Comparison of ENCODE assay signal across 25 cellular contexts in genomic region chr9:126589349-126589748, GRCh38. TPM values are rescaled to one million over a fixed set of nuclear protein-coding genes. Genes with fewer than 3 reads are reported as not detected.
"Had no signal": no experiment of that assay in that cellular context is flagged by ENCODE, and none has a peak within 500 bp of the region (broad histone marks: within the 10 kb centered on the region; RNA-seq: fewer than 3 reads in every experiment).

No MANE protein-coding gene starts in this region.

- H3K36me3 Mint-ChIP-seq: activated CD4-positive, alpha-beta memory T cell treated with anti-CD3 and anti-CD28 coated beads for 36 hours; activated naive CD8-positive, alpha-beta T cell; brain; T-cell had no signal

- H3K4me1 Mint-ChIP-seq: activated CD4-positive, alpha-beta T cell treated with anti-CD3 and anti-CD28 coated beads, Interleukin-2, amount 10 ng/mL, durations not matched to agents 7 days and 5 days; activated T-helper 17 cell treated with anti-CD3 and anti-CD28 coated beads, Interleukin-2, amount 50 U/mL, for 72 hours; T-cell had no signal

- H3K27ac Mint-ChIP-seq: activated CD4-positive, alpha-beta memory T cell treated with anti-CD3 and anti-CD28 coated beads for 36 hours; activated CD4-positive, alpha-beta T cell treated with anti-CD3 and anti-CD28 coated beads, Interleukin-2, amount 10 ng/mL, durations not matched to agents 7 days and 5 days; activated naive CD4-positive, alpha-beta T cell treated with anti-CD3 and anti-CD28 coated beads for 36 hours; activated naive CD8-positive, alpha-beta T cell; activated T-helper 17 cell treated with anti-CD3 and anti-CD28 coated beads, Interleukin-2, amount 50 U/mL, for 72 hours; brain; T-cell had no signal

- DNase-seq: activated CD4-positive, alpha-beta memory T cell treated with anti-CD3 and anti-CD28 coated beads for 36 hours; activated CD4-positive, alpha-beta T cell treated with anti-CD3 and anti-CD28 coated beads, Interleukin-2, amount 10 ng/mL, durations not matched to agents 7 days and 5 days; activated CD4-positive, CD25-positive, alpha-beta regulatory T cell; activated CD8-positive, alpha-beta memory T cell treated with anti-CD3 and anti-CD28 coated beads for 24 hours; activated gamma-delta T cell; activated naive CD4-positive, alpha-beta T cell treated with anti-CD3 and anti-CD28 coated beads for 36 hours; activated T-cell treated with anti-CD3 and anti-CD28 coated beads for 4 hours; activated T-cell treated with anti-CD3 and anti-CD28 coated beads, Interleukin-2, amount 50 U/mL, for 48 hours; amygdala; Karpas-422; MM.1S; NCI-H1105 treated with DMSO at 0.1 percent for 48 hours; NCI-H1436 treated with DMSO at 0.1 percent for 48 hours; NCI-H187; NCI-H2081; NCI-H510A treated with DMSO at 0.1 percent for 48 hours; Peyer's patch; T-cell; T-helper 2 cell had no signal

- H3K4me3 ChIP-seq: Peyer's patch, SK-N-MC had no signal

- H3K27ac ChIP-seq: Peyer's patch, RWPE1, SK-N-MC, VCaP had no signal

- H3K27me3 ChIP-seq: Peyer's patch had no signal

- H3K36me3 ChIP-seq: Peyer's patch had no signal

- H3K9me3 ChIP-seq: Peyer's patch had no signal

- H3K4me3 Mint-ChIP-seq: activated CD4-positive, alpha-beta memory T cell treated with anti-CD3 and anti-CD28 coated beads for 36 hours; activated CD4-positive, alpha-beta T cell treated with anti-CD3 and anti-CD28 coated beads, Interleukin-2, amount 10 ng/mL, durations not matched to agents 7 days and 5 days; activated naive CD4-positive, alpha-beta T cell treated with anti-CD3 and anti-CD28 coated beads for 36 hours; activated naive CD8-positive, alpha-beta T cell; activated T-helper 17 cell treated with anti-CD3 and anti-CD28 coated beads, Interleukin-2, amount 50 U/mL, for 72 hours; brain; T-cell had no signal

- H3K9me3 Mint-ChIP-seq: activated CD4-positive, alpha-beta memory T cell treated with anti-CD3 and anti-CD28 coated beads for 36 hours; activated CD4-positive, alpha-beta T cell treated with anti-CD3 and anti-CD28 coated beads, Interleukin-2, amount 10 ng/mL, durations not matched to agents 7 days and 5 days; activated naive CD4-positive, alpha-beta T cell treated with anti-CD3 and anti-CD28 coated beads for 36 hours; activated T-helper 17 cell treated with anti-CD3 and anti-CD28 coated beads, Interleukin-2, amount 50 U/mL, for 72 hours; T-cell had no signal

RNA-seq across cellular contexts. Expression of gene LMX1B, which starts 24.4 kb away (rescaled TPM):
- total RNA-seq: activated CD4-positive, alpha-beta memory T cell treated with anti-CD3 and anti-CD28 coated beads for 36 hours; activated CD4-positive, alpha-beta T cell treated with anti-CD3 and anti-CD28 coated beads, Interleukin-2, amount 10 ng/mL, durations not matched to agents 7 days and 5 days; activated naive CD4-positive, alpha-beta T cell treated with anti-CD3 and anti-CD28 coated beads for 36 hours; activated T-helper 17 cell treated with anti-CD3 and anti-CD28 coated beads, Interleukin-2, amount 50 U/mL, for 72 hours; Peyer's patch; T-cell had no signal
